10 cellular contexts compared by ENCODE assay signal in genomic region chr7:156998988-156999610, GRCh38. TPM values are rescaled to one million over a fixed set of nuclear protein-coding genes. Genes with fewer than 3 reads are reported as not detected.
DNase-seq lines count a peak whose midpoint lies in the region; ATAC-seq, FAIRE-seq and TF ChIP-seq lines count a peak whose summit lies in the region.
"Had no signal": no experiment of that assay in that cellular context is flagged by ENCODE, and none has a peak within 500 bp of the region (broad histone marks: within the 10 kb centered on the region; RNA-seq: fewer than 3 reads in every experiment).

No MANE protein-coding gene starts in this region.

- H3K27ac Mint-ChIP-seq in CD8-positive, alpha-beta memory T cell = no peak overlapping the region
- no peak overlapping the region for H3K27ac Mint-ChIP-seq in endodermal cell

- H3K4me2 ChIP-seq in MM.1S (ENCODE audit: low read depth, low read length) = peak overlapping the region; percentile 53
- H3K4me2 ChIP-seq in neuronal stem cell (ENCODE audit: insufficient read depth, low read length, poor library complexity, severe bottlenecking) = no peak overlapping the region

- CTCF ChIA-PET in CD8-positive, alpha-beta memory T cell (lab: Charles Lee) = no interaction called here

- no peaks in the 10 kb centered on the region for H3K9me3 Mint-ChIP-seq in CD8-positive, alpha-beta memory T cell
- no peaks in the 10 kb centered on the region for H3K9me3 Mint-ChIP-seq in endodermal cell

- H2BK5ac ChIP-seq in neuronal stem cell (ENCODE audit: low read length) = no peak overlapping the region

- H3K27me3 Mint-ChIP-seq in CD8-positive, alpha-beta memory T cell = peaks cover 54 to 81% of the 10 kb centered on the region in 2 donors
- H3K27me3 Mint-ChIP-seq in endodermal cell (ENCODE audit: insufficient read depth) = peaks cover 94% of the 10 kb centered on the region

- H3K4ac ChIP-seq in neuronal stem cell (ENCODE audit: low read length) = no peak overlapping the region

- H4K8ac ChIP-seq in neuronal stem cell (ENCODE audit: low read depth, low read length) = no peak overlapping the region

- H3F3A ChIP-seq in MM.1S (ENCODE audit: insufficient read depth, low read length) = no peaks in the 10 kb centered on the region

- TF ChIP-seq CTCF in MM.1S (IDR thresholded peaks at IDR 0.05; ENCODE audit: low read length) = no peak
- TF ChIP-seq CTCF in endodermal cell (conservative IDR thresholded peaks at IDR 0.05) = no peak

- 16 to 23% methylated on average over 9 to 13 of the region's 13 CpGs for WGBS in endodermal cell (ENCODE audit: insufficient coverage in 1 of 2, insufficient read length in 1 of 2), 2 experiments
- no CpG with 5 or more reads among the region's 13 CpGs for WGBS in neuronal stem cell (ENCODE audit: extremely low coverage in 2 of 2, insufficient read length in 2 of 2, insufficient replicate concordance in 1 of 2), 2 donors

- no peaks in the 10 kb centered on the region for H3K79me1 ChIP-seq in neuronal stem cell (ENCODE audit: low read depth, low read length)

- no peak overlapping the region for H3K14ac ChIP-seq in neuronal stem cell (ENCODE audit: low read length)

- H4K20me1 ChIP-seq in MM.1S (ENCODE audit: insufficient read depth, low read length) = no peaks in the 10 kb centered on the region

- ATAC-seq in GM19463 (IDR thresholded peaks at IDR 0.05; ENCODE audit: unreplicated experiment) = no peak

- no peak overlapping the region for H3K4me3 ChIP-seq in CD8-positive, alpha-beta memory T cell (ENCODE audit: low read length)
- peak overlapping the region; percentile 62 for H3K4me3 ChIP-seq in MM.1S (ENCODE audit: low read length)
- H3K4me3 ChIP-seq in endodermal cell (ENCODE audit: low read length) = peak overlapping the region; percentile 17
- no peak overlapping the region for H3K4me3 ChIP-seq in neuronal stem cell (ENCODE audit: low read length in 2 of 2)

- no peak for FAIRE-seq in GM12891 (lab: Jason Lieb, UNC)

- H3K79me2 ChIP-seq in MM.1S (ENCODE audit: low read length) = no peaks in the 10 kb centered on the region

- H3K4me1 ChIP-seq in CD8-positive, alpha-beta memory T cell (ENCODE audit: insufficient read depth, low read length) = peaks cover 19% of the 10 kb centered on the region
- no peaks in the 10 kb centered on the region for H3K4me1 ChIP-seq in MM.1S (ENCODE audit: low read length)
- no peaks in the 10 kb centered on the region for H3K4me1 ChIP-seq in endodermal cell (ENCODE audit: control insufficient read depth, insufficient read depth, low read length)
- peaks cover 9 to 13% of the 10 kb centered on the region in 2 donors for H3K4me1 ChIP-seq in neuronal stem cell (ENCODE audit: control insufficient read depth in 2 of 2, insufficient read depth in 1 of 2, low read depth in 1 of 2, low read length in 2 of 2)

- no peak overlapping the region for H2BK15ac ChIP-seq in neuronal stem cell (ENCODE audit: low read length)

- no peak for TF ChIP-seq POLR2A in GM12891 (IDR thresholded peaks at IDR 0.05; ENCODE audit: low read depth, low read length)

- no peaks in the 10 kb centered on the region for H3K9me3 ChIP-seq in CD8-positive, alpha-beta memory T cell (ENCODE audit: low read length)
- H3K9me3 ChIP-seq in MM.1S (replicated peaks; ENCODE audit: insufficient read depth, low read length) (no peaks in the 10 kb centered on the region), endodermal cell (ENCODE audit: control insufficient read depth, low read length) (no peaks in the 10 kb centered on the region), neuronal stem cell (replicated peaks in 1 of 2; ENCODE audit: control insufficient read depth in 2 of 2, insufficient read depth in 1 of 2, low read depth in 1 of 2, low read length in 2 of 2) (no peaks in the 10 kb centered on the region)

- H2BK120ac ChIP-seq in neuronal stem cell (ENCODE audit: low read depth, low read length) = no peak overlapping the region

- peaks cover 43% of the 10 kb centered on the region for H3K27me3 ChIP-seq in CD8-positive, alpha-beta memory T cell (ENCODE audit: insufficient read depth, low read length, poor library complexity, severe bottlenecking)
- peaks cover 35% of the 10 kb centered on the region for H3K27me3 ChIP-seq in MM.1S (replicated peaks; ENCODE audit: insufficient read depth, low read length)
- H3K27me3 ChIP-seq in endodermal cell (ENCODE audit: control insufficient read depth, insufficient read depth, low read length, poor library complexity, severe bottlenecking) = peaks cover 87% of the 10 kb centered on the region
- peaks cover 26 to 89% (median 57%) of the 10 kb centered on the region in 3 experiments for H3K27me3 ChIP-seq in neuronal stem cell (ENCODE audit: control insufficient read depth in 3 of 3, insufficient read depth in 3 of 3, low read depth in 1 of 3, low read length in 3 of 3)

- H3K9me2 ChIP-seq in MM.1S (replicated peaks; ENCODE audit: insufficient read depth, low read length) = no peaks in the 10 kb centered on the region

- H2AK5ac ChIP-seq in neuronal stem cell (ENCODE audit: low read depth, low read length) = no peak overlapping the region

- peaks cover 0 to 2% (median 0%) of the 10 kb centered on the region in 3 donors for H3K36me3 Mint-ChIP-seq in CD8-positive, alpha-beta memory T cell
- no peaks in the 10 kb centered on the region for H3K36me3 Mint-ChIP-seq in endodermal cell (ENCODE audit: low read depth)

- no peak overlapping the region for H3K9ac ChIP-seq in MM.1S (ENCODE audit: low read length)
- no peak overlapping the region for H3K9ac ChIP-seq in endodermal cell (ENCODE audit: extremely low read depth, low read length, poor library complexity, severe bottlenecking)
- H3K9ac ChIP-seq in neuronal stem cell (ENCODE audit: low read depth, low read length, poor library complexity) = no peak overlapping the region

- POLR2A ChIA-PET in CD8-positive, alpha-beta memory T cell (lab: Charles Lee) = no interaction called here

- H2BK12ac ChIP-seq in neuronal stem cell (ENCODE audit: low read length) = no peak overlapping the region

- H3K18ac ChIP-seq in neuronal stem cell (ENCODE audit: low read length) = no peak overlapping the region

- no peaks in the 10 kb centered on the region for H3K36me3 ChIP-seq in CD8-positive, alpha-beta memory T cell (ENCODE audit: insufficient read depth, low read length)
- H3K36me3 ChIP-seq in MM.1S (replicated peaks; ENCODE audit: insufficient read depth, low read length) = no peaks in the 10 kb centered on the region
- H3K36me3 ChIP-seq in endodermal cell (ENCODE audit: control insufficient read depth, insufficient read depth, low read length) = no peaks in the 10 kb centered on the region
- H3K36me3 ChIP-seq in neuronal stem cell (replicated peaks in 1 of 2; ENCODE audit: control insufficient read depth in 2 of 2, insufficient read depth in 2 of 2, low read length in 2 of 2) = no peaks in the 10 kb centered on the region

- H3K4me1 Mint-ChIP-seq in CD8-positive, alpha-beta memory T cell = peaks cover 19 to 33% (median 21%) of the 10 kb centered on the region in 3 donors
- H3K4me1 Mint-ChIP-seq in endodermal cell = peaks cover 14% of the 10 kb centered on the region

- no peak overlapping the region for H4K91ac ChIP-seq in neuronal stem cell (ENCODE audit: low read depth, low read length, poor library complexity)

- peak overlapping the region; percentile 28; the same call in 1 of the 2 replicates for H2AFZ ChIP-seq in MM.1S (ENCODE audit: low read length)
- peak overlapping the region; percentile 67 for H2AFZ ChIP-seq in neuronal stem cell (ENCODE audit: low read length)

- H3K23ac ChIP-seq in neuronal stem cell (ENCODE audit: low read depth, low read length, poor library complexity) = no peak overlapping the region

- no peak for DNase-seq in CD8-positive, alpha-beta memory T cell
- no peak for DNase-seq in MM.1S
- DNase-seq in endodermal cell = no peak
- no peak for DNase-seq in neuronal stem cell (ENCODE audit: low spot score)
- DNase-seq in stimulated activated CD4-positive, alpha-beta T cell treated with anti-CD3 and anti-CD28 coated beads, Interleukin-4, amount 100 ng/mL, for 1 hour = no peak
- no peak for DNase-seq in GM12891 (ENCODE audit: insufficient read length, low spot score)
- no peak for DNase-seq in OCI-M1 (lab: John Stamatoyannopoulos, UW)
- DNase-seq: NCI-H345 had no signal

- H3K4me3 Mint-ChIP-seq in CD8-positive, alpha-beta memory T cell = peak overlapping the region; percentile 56 to 83 (median 65)
- H3K4me3 Mint-ChIP-seq in endodermal cell = peak overlapping the region; percentile 39

- no peak overlapping the region for H3K27ac ChIP-seq in CD8-positive, alpha-beta memory T cell (ENCODE audit: low read depth, low read length)
- H3K27ac ChIP-seq in MM.1S (ENCODE audit: low read length) (no peak overlapping the region), endodermal cell (ENCODE audit: low read depth, low read length) (no peak overlapping the region), neuronal stem cell (replicated peaks; ENCODE audit: low read length) (no peak overlapping the region)

TF ChIP-seq in GM12891, 5 proteins besides CTCF, POLR2A, EP300 and RAD21:
- TF ChIP-seq PAX5 (IDR thresholded peaks at IDR 0.05; ENCODE audit: insufficient read depth, low read length, severe bottlenecking) = no peak
- TF ChIP-seq TAF1 (IDR thresholded peaks at IDR 0.05; ENCODE audit: low read depth, low read length) = no peak
- no peak for TF ChIP-seq POLR2AphosphoS5 (IDR thresholded peaks at IDR 0.05; ENCODE audit: low read depth, low read length)
- no peak for TF ChIP-seq POU2F2 (IDR thresholded peaks at IDR 0.05; ENCODE audit: low read depth, low read length)
- TF ChIP-seq SPI1 (IDR thresholded peaks at IDR 0.05; ENCODE audit: low read depth, low read length) = no peak

RNA-seq across cellular contexts. Expression of gene MNX1, which starts 11.4 kb away (rescaled TPM):
- total RNA-seq in CD8-positive, alpha-beta memory T cell = not detected
- polyA plus RNA-seq in CD8-positive, alpha-beta memory T cell = not detected
- 10 to 100 TPM; 14.5 to 18.7 TPM for total RNA-seq in endodermal cell
- 1.7 TPM for polyA plus RNA-seq in endodermal cell (2013, experiment 1 of 2)
- 2.1 TPM for polyA plus RNA-seq in endodermal cell (2013, experiment 2 of 2)
- not detected for polyA plus RNA-seq in neuronal stem cell (2013, experiment 1 of 2)
- 0.04 TPM for polyA plus RNA-seq in neuronal stem cell (2013, experiment 2 of 2)
- polyA plus RNA-seq in GM12891 (2012; ENCODE audit: low read depth, missing spikeins) = 0.39 TPM
- total RNA-seq: temporal lobe had no signal

RNA-seq across cellular contexts. Expression of gene NOM1, which starts 49.6 kb away (rescaled TPM):
- 10 to 100 TPM; 34.2 to 34.3 TPM for total RNA-seq in CD8-positive, alpha-beta memory T cell
- polyA plus RNA-seq in CD8-positive, alpha-beta memory T cell = 9.8 TPM
- total RNA-seq in endodermal cell = 10 to 100 TPM; 22.8 to 27.0 TPM
- polyA plus RNA-seq in endodermal cell (2013, experiment 1 of 2) = 16.6 TPM
- polyA plus RNA-seq in endodermal cell (2013, experiment 2 of 2) = 16.3 TPM
- 7.5 TPM for polyA plus RNA-seq in neuronal stem cell (2013, experiment 1 of 2)
- 7.7 TPM for polyA plus RNA-seq in neuronal stem cell (2013, experiment 2 of 2)
- polyA plus RNA-seq in GM12891 (2012; ENCODE audit: low read depth, missing spikeins) = 12.6 TPM

Comparison
In these comparisons a context has a peak if more than half of its experiments do, and no peak if none do; other contexts are left out.
1. H3K4me3 ChIP-seq: peak in MM.1S (single experiment) and endodermal cell (single experiment); none in CD8-positive, alpha-beta memory T cell (single experiment) and neuronal stem cell (0 of 2).
2. RNA of gene MNX1, which starts 11.4 kb away (total RNA-seq): 14.5 to 18.7 TPM in endodermal cell; not detected in CD8-positive, alpha-beta memory T cell; every median in the first group is over 10 times any median in the second.